Comparison of ENCODE assay signal across 11 cellular contexts in genomic region chr5:10762776-10763500, GRCh38. TPM values are rescaled to one million over a fixed set of nuclear protein-coding genes. Genes with fewer than 3 reads are reported as not detected.
A peak's percentile ranks its signal among the peaks of the same experiment; 100 is the strongest.
DNase-seq lines count a peak whose midpoint lies in the region; ATAC-seq, FAIRE-seq and TF ChIP-seq lines count a peak whose summit lies in the region.
"Had no signal": no experiment of that assay in that cellular context is flagged by ENCODE, and none has a peak within 500 bp of the region (broad histone marks: within the 10 kb centered on the region; RNA-seq: fewer than 3 reads in every experiment).

No MANE protein-coding gene starts in this region.

- CTCF ChIA-PET in HepG2 (lab: Yijun Ruan, JAX; ENCODE audit: low intra/inter-chr PET ratio, low total read pairs): no interaction called here

- no peak for TF ChIP-seq CTCF in liver (IDR thresholded peaks at IDR 0.05; ENCODE audit: low read depth, low read length, missing input control)
- no peak for TF ChIP-seq CTCF in HepG2 (CRISPR knock-in tag; IDR thresholded peaks at IDR 0.05)

- no peak for TF ChIP-seq POLR2A in HepG2 (IDR thresholded peaks at IDR 0.05; ENCODE audit: insufficient read depth in 1 of 2, low read depth in 2 of 2, low read length in 2 of 2)

- no peaks in the 10 kb centered on the region for H3K27me3 ChIP-seq in liver (ENCODE audit: control insufficient read depth in 4 of 4, insufficient read depth in 4 of 4, low read length in 3 of 4)
- peaks cover 0 to 3% of the 10 kb centered on the region in 2 experiments; a peak in 1 of 5 replicates for H3K27me3 ChIP-seq in HepG2 (ENCODE audit: control insufficient read depth in 1 of 2, insufficient read depth in 2 of 2, low read length in 2 of 2)
- H3K27me3 ChIP-seq in mucosa of rectum (ENCODE audit: control insufficient read depth in 2 of 2, insufficient read depth in 2 of 2, low read length in 2 of 2): no peaks in the 10 kb centered on the region

- no peak for TF ChIP-seq EP300 in HepG2 (IDR thresholded peaks at IDR 0.05; ENCODE audit: low read depth in 2 of 2, low read length in 2 of 2)
- no peak for TF ChIP-seq EP300 in HepG2 (CRISPR knock-in tag; IDR thresholded peaks at IDR 0.05; ENCODE audit: borderline replicate concordance)

- H3K4me3 Mint-ChIP-seq in activated T-helper 2 cell treated with anti-CD3 and anti-CD28 coated beads, Interferon-gamma antibody, Interleukin-2, Interleukin-4, amounts not matched to agents 10 μg/mL and 5 μg/mL and 100 μg/mL, durations not matched to agents 14 hours and 24 hours and 36 hours (ENCODE audit: low read depth): peak overlapping the region; percentile 45

- H3K27ac ChIP-seq in liver (ENCODE audit: low read depth in 1 of 2, low read length in 2 of 2) (peak overlapping the region; percentile 87 to 94), HepG2 (ENCODE audit: extremely low read length, insufficient read depth, low read length) (no peak overlapping the region), mucosa of rectum (ENCODE audit: low read depth in 2 of 2, low read length in 2 of 2) (peak overlapping the region; percentile 29 to 92)

- TF ChIP-seq RAD21 in liver (IDR thresholded peaks at IDR 0.05): no peak
- TF ChIP-seq RAD21 in HepG2 (CRISPR knock-in tag; IDR thresholded peaks at IDR 0.05): no peak

- no TSS peak for BruUV-seq in HepG2 (replicated peaks; lab: Mats Ljungman, UMichigan)

- 71% methylated on average over 10 of the region's 10 CpGs for WGBS in liver
- WGBS in HepG2 (ENCODE audit: low lambda C conversion rate): 82% methylated on average over 10 of the region's 10 CpGs

- DNase-seq in HepG2 (ENCODE audit: low spot score) (no peak), NCI-H748 treated with DMSO at 0.1 percent for 48 hours (lab: John Stamatoyannopoulos, UW) (no peak), KBM-7 (no peak), NCI-H526 (lab: John Stamatoyannopoulos, UW) (no peak)
- DNase-seq in activated T-helper 2 cell treated with anti-CD3 and anti-CD28 coated beads, Interferon-gamma antibody, Interleukin-2, Interleukin-4, amounts not matched to agents 10 μg/mL and 5 μg/mL and 100 μg/mL, durations not matched to agents 14 hours and 24 hours and 36 hours (ENCODE audit: low spot score): no peak
- no peak for DNase-seq in effector CD8-positive, alpha-beta T cell (lab: John Stamatoyannopoulos, UW)
- DNase-seq: stimulated activated CD4-positive, alpha-beta T cell treated with anti-CD3 and anti-CD28 coated beads, Interleukin-4, amount 100 ng/mL, for 24 hours had no signal

- peaks cover 7% of the 10 kb centered on the region; the same call in 1 of the 2 replicates for H4K20me1 ChIP-seq in HepG2 (ENCODE audit: insufficient read depth, low read length)

- H3K27me3 Mint-ChIP-seq in activated T-helper 2 cell treated with anti-CD3 and anti-CD28 coated beads, Interferon-gamma antibody, Interleukin-2, Interleukin-4, amounts not matched to agents 10 μg/mL and 5 μg/mL and 100 μg/mL, durations not matched to agents 14 hours and 24 hours and 36 hours (ENCODE audit: low read depth): peaks cover 18% of the 10 kb centered on the region

- H3K4me1 Mint-ChIP-seq in activated T-helper 2 cell treated with anti-CD3 and anti-CD28 coated beads, Interferon-gamma antibody, Interleukin-2, Interleukin-4, amounts not matched to agents 10 μg/mL and 5 μg/mL and 100 μg/mL, durations not matched to agents 14 hours and 24 hours and 36 hours (ENCODE audit: low read depth): peaks cover 17% of the 10 kb centered on the region

- H3K9me3 ChIP-seq in liver (ENCODE audit: control insufficient read depth in 4 of 4, low read length in 3 of 4): no peaks in the 10 kb centered on the region
- H3K9me3 ChIP-seq in HepG2 (ENCODE audit: low read length): no peaks in the 10 kb centered on the region
- H3K9me3 ChIP-seq in mucosa of rectum (ENCODE audit: control insufficient read depth in 2 of 2, low read length in 2 of 2): no peaks in the 10 kb centered on the region

- ATAC-seq in HepG2: no peak

- intact Hi-C loops in HepG2 (cut with micrococcal nuclease; ENCODE audit: unreplicated experiment): no loop called here
- intact Hi-C loops in activated T-helper 2 cell treated with anti-CD3 and anti-CD28 coated beads, Interferon-gamma antibody, Interleukin-2, Interleukin-4, amounts not matched to agents 10 μg/mL and 5 μg/mL and 100 μg/mL, durations not matched to agents 14 hours and 24 hours and 36 hours (cut with micrococcal nuclease): loop anchor here (5.0 kb wide), 1 partner anchor 321 kb away; the partner anchor contains the start of gene ROPN1L

- H3K79me2 ChIP-seq in HepG2 (ENCODE audit: insufficient read depth, low read length): peaks cover 26% of the 10 kb centered on the region

- no peak overlapping the region for H2AFZ ChIP-seq in HepG2 (ENCODE audit: low read length)

- H3K36me3 Mint-ChIP-seq in activated T-helper 2 cell treated with anti-CD3 and anti-CD28 coated beads, Interferon-gamma antibody, Interleukin-2, Interleukin-4, amounts not matched to agents 10 μg/mL and 5 μg/mL and 100 μg/mL, durations not matched to agents 14 hours and 24 hours and 36 hours (ENCODE audit: low read depth): peaks cover 10% of the 10 kb centered on the region

- H3K27ac Mint-ChIP-seq in activated T-helper 2 cell treated with anti-CD3 and anti-CD28 coated beads, Interferon-gamma antibody, Interleukin-2, Interleukin-4, amounts not matched to agents 10 μg/mL and 5 μg/mL and 100 μg/mL, durations not matched to agents 14 hours and 24 hours and 36 hours: peak overlapping the region; percentile 53

- POLR2A ChIA-PET in HepG2 (lab: Yijun Ruan, JAX): no interaction called here

- H3K4me3 ChIP-seq in liver (ENCODE audit: low read depth in 1 of 3, low read length in 3 of 3) (no peak overlapping the region), HepG2 (replicated peaks in 1 of 3; ENCODE audit: insufficient read depth in 1 of 3, low read depth in 2 of 3, low read length in 3 of 3) (no peak overlapping the region), mucosa of rectum (ENCODE audit: low read length in 2 of 2) (no peak overlapping the region)

- H3K9me3 Mint-ChIP-seq in activated T-helper 2 cell treated with anti-CD3 and anti-CD28 coated beads, Interferon-gamma antibody, Interleukin-2, Interleukin-4, amounts not matched to agents 10 μg/mL and 5 μg/mL and 100 μg/mL, durations not matched to agents 14 hours and 24 hours and 36 hours: no peaks in the 10 kb centered on the region

- in situ Hi-C loops in HepG2 (cut with HindIII; ENCODE audit: extremely low pct_ligation_motif_present, low pct_unique_long_range_greater_than_20kb) (no loop called here), KBM-7 (cut with MboI; ENCODE audit: low pct_unique_long_range_greater_than_20kb, low sequenced_read_pairs) (no loop called here)

- no peak overlapping the region for H3K4me2 ChIP-seq in HepG2 (ENCODE audit: low read depth, low read length)

- no peak for FAIRE-seq in HepG2 (lab: Jason Lieb, UNC)
- FAIRE-seq: H54, TTC549 had no signal

- H3K4me1 ChIP-seq in liver (ENCODE audit: control insufficient read depth in 4 of 4, insufficient read depth in 4 of 4, low read length in 3 of 4) (peaks cover 3 to 19% (median 13%) of the 10 kb centered on the region in 4 donors), HepG2 (ENCODE audit: insufficient read depth, low read length) (peaks cover 54% of the 10 kb centered on the region), mucosa of rectum (ENCODE audit: control insufficient read depth in 2 of 2, insufficient read depth in 2 of 2, low read length in 2 of 2) (peaks cover 17 to 23% of the 10 kb centered on the region in 2 donors)

- H3K36me3 ChIP-seq in liver (ENCODE audit: control insufficient read depth in 4 of 4, insufficient read depth in 3 of 4, low read depth in 1 of 4, low read length in 3 of 4): no peaks in the 10 kb centered on the region
- H3K36me3 ChIP-seq in HepG2 (replicated peaks in 1 of 2; ENCODE audit: control insufficient read depth in 1 of 2, insufficient read depth in 2 of 2, low read length in 2 of 2): peaks cover 0 to 13% of the 10 kb centered on the region in 2 experiments; a peak in 2 of 5 replicates
- H3K36me3 ChIP-seq in mucosa of rectum (ENCODE audit: control insufficient read depth in 2 of 2, insufficient read depth in 2 of 2, low read length in 2 of 2): no peaks in the 10 kb centered on the region

- H3K9ac ChIP-seq in liver (ENCODE audit: low read depth in 1 of 2, low read length in 2 of 2) (no peak overlapping the region), HepG2 (ENCODE audit: insufficient read depth, low read depth, low read length) (no peak overlapping the region), mucosa of rectum (ENCODE audit: low read depth in 1 of 2, low read length in 2 of 2) (no peak overlapping the region)

TF ChIP-seq in liver, 16 proteins besides CTCF, POLR2A, EP300 and RAD21 (continues in another document):
- no peak for TF ChIP-seq EGR1 (IDR thresholded peaks at IDR 0.05; ENCODE audit: low read depth in 2 of 2)

TF ChIP-seq in HepG2, 621 proteins besides CTCF, POLR2A, EP300 and RAD21 (continues in another document):
- TF ChIP-seq FOXK1 (CRISPR knock-in tag; IDR thresholded peaks at IDR 0.05; ENCODE audit: borderline replicate concordance, low read depth): no peak

RNA-seq across cellular contexts. Expression of gene DAP, which starts 1.9 kb away (rescaled TPM):
- total RNA-seq in liver (10 to 100 TPM; 36.6 to 84.9 TPM), HepG2 (2016; rRNA removed; fragmentation: Illumina TruSeq; extraction: Trizol) (22.0 and 51.2 TPM in 2 replicates)
- polyA plus RNA-seq in liver (100 to 1,000 TPM; 117 to 122 TPM), HepG2 (2011; rRNA removed) (54.3 and 57.5 TPM in 2 replicates)
- total RNA-seq in HepG2 (2016; cell fraction: cytosol; rRNA removed; fragmentation: Illumina TruSeq; extraction: Trizol; ENCODE audit: low read depth): 19.5 and 20.1 TPM in 2 replicates
- total RNA-seq in HepG2 (2016; cell fraction: insoluble cytoplasmic fraction; rRNA removed; fragmentation: Illumina TruSeq; extraction: Trizol): 20.5 and 51.1 TPM in 2 replicates
- 87.7 and 89.8 TPM in 2 replicates for total RNA-seq in HepG2 (2016; cell fraction: membrane; rRNA removed; fragmentation: Illumina TruSeq; extraction: Trizol)
- 30.0 and 39.7 TPM in 2 replicates for total RNA-seq in HepG2 (2016; cell fraction: nucleus; rRNA removed; fragmentation: Illumina TruSeq; extraction: Trizol)
- polyA plus RNA-seq in HepG2 (2011; cell fraction: cytosol; rRNA removed): 82.9 and 92.2 TPM in 2 replicates
- 34.1 and 35.5 TPM in 2 replicates for polyA plus RNA-seq in HepG2 (2011; cell fraction: nucleus; rRNA removed)
- 98.8 and 102 TPM in 2 replicates for polyA plus RNA-seq in HepG2 (2012)
- 88.2 and 107 TPM in 2 replicates for polyA plus RNA-seq in HepG2 (2016; cell fraction: cytosol; fragmentation: Illumina TruSeq; extraction: Trizol; ENCODE audit: low read depth)
- 112 and 139 TPM in 2 replicates for polyA plus RNA-seq in HepG2 (2016; cell fraction: insoluble cytoplasmic fraction; fragmentation: Illumina TruSeq; extraction: Trizol; ENCODE audit: low read depth)
- 175 and 183 TPM in 2 replicates for polyA plus RNA-seq in HepG2 (2016; cell fraction: membrane; fragmentation: Illumina TruSeq; extraction: Trizol; ENCODE audit: low read depth)
- 80.5 and 81.6 TPM in 2 replicates for polyA plus RNA-seq in HepG2 (2016; cell fraction: nucleus; fragmentation: Illumina TruSeq; extraction: Trizol; ENCODE audit: insufficient read depth, low read depth)
- 58.7 and 66.7 TPM in 2 replicates for polyA minus RNA-seq in HepG2 (2011; rRNA and poly(A)+ RNA removed; ENCODE audit: low replicate concordance)
- polyA minus RNA-seq in HepG2 (2011; cell fraction: cytosol; rRNA and poly(A)+ RNA removed): 50.0 and 52.9 TPM in 2 replicates
- 41.0 and 48.8 TPM in 2 replicates for polyA minus RNA-seq in HepG2 (2011; cell fraction: nucleus; rRNA and poly(A)+ RNA removed)
- total RNA-seq in activated T-helper 2 cell treated with anti-CD3 and anti-CD28 coated beads, Interferon-gamma antibody, Interleukin-2, Interleukin-4, amounts not matched to agents 10 μg/mL and 5 μg/mL and 100 μg/mL, durations not matched to agents 14 hours and 24 hours and 36 hours: 51.3 and 56.6 TPM in 2 replicates
